In genomic region chr5:122844136-122844915, GRCh38 we compare ENCODE assay signal across 8 cellular contexts. TPM values are rescaled to one million over a fixed set of nuclear protein-coding genes. Genes with fewer than 3 reads are reported as not detected.
DNase-seq lines count a peak whose midpoint lies in the region; ATAC-seq and TF ChIP-seq lines count a peak whose summit lies in the region.

No MANE protein-coding gene starts in this region.

- H3K4me3 ChIP-seq in Loucy (ENCODE audit: low read length, poor library complexity, severe bottlenecking) = peak overlapping the region; percentile 97
- peak overlapping the region; percentile 77 for H3K4me3 ChIP-seq in choroid plexus epithelial cell (ENCODE audit: low read depth, low read length)
- peak overlapping the region; percentile 76 to 90 for H3K4me3 ChIP-seq in vagina

- peaks cover 23% of the 10 kb centered on the region for H3K4me1 Mint-ChIP-seq in memory B cell

- H3K79me2 ChIP-seq in Loucy (ENCODE audit: insufficient read depth, low read length) = no peaks in the 10 kb centered on the region

- H2AFZ ChIP-seq in Loucy (ENCODE audit: low read length) = peak overlapping the region; percentile 98

- peaks cover 2% of the 10 kb centered on the region for H3K36me3 Mint-ChIP-seq in memory B cell

- peak overlapping the region; percentile 88 for H3K27ac ChIP-seq in vagina

- no peaks in the 10 kb centered on the region for H3K9me3 Mint-ChIP-seq in memory B cell

- H3K36me3 ChIP-seq in Loucy (ENCODE audit: insufficient read depth, low read length) = no peaks in the 10 kb centered on the region
- no peaks in the 10 kb centered on the region for H3K36me3 ChIP-seq in vagina

- H3K27me3 Mint-ChIP-seq in memory B cell = no peaks in the 10 kb centered on the region

- H3K27me3 ChIP-seq in Loucy (ENCODE audit: insufficient read depth, low read length, poor library complexity, severe bottlenecking) = no peaks in the 10 kb centered on the region
- H3K27me3 ChIP-seq in vagina = no peaks in the 10 kb centered on the region

- no peak for TF ChIP-seq CTCF in Loucy (conservative IDR thresholded peaks at IDR 0.05; ENCODE audit: low read length)
- no peak for TF ChIP-seq CTCF in choroid plexus epithelial cell (conservative IDR thresholded peaks at IDR 0.05; ENCODE audit: low read depth, low read length)
- TF ChIP-seq CTCF in vagina (IDR thresholded peaks at IDR 0.05) = no peak

- H3K9me2 ChIP-seq in Loucy (replicated peaks; ENCODE audit: low read depth, low read length) = no peaks in the 10 kb centered on the region

- H3K4me2 ChIP-seq in Loucy (ENCODE audit: low read depth, low read length, poor library complexity, severe bottlenecking) = peak overlapping the region; percentile 86

- peak overlapping the region; percentile 86 for H3K4me3 Mint-ChIP-seq in memory B cell

- H3K9me3 ChIP-seq in Loucy (ENCODE audit: insufficient read depth, low read depth, low read length) (no peaks in the 10 kb centered on the region), vagina (no peaks in the 10 kb centered on the region)

- H3K27ac Mint-ChIP-seq in memory B cell = peak overlapping the region; percentile 69

- peaks cover 11% of the 10 kb centered on the region for H3K4me1 ChIP-seq in Loucy (ENCODE audit: insufficient read depth, low read length, poor library complexity, severe bottlenecking)
- H3K4me1 ChIP-seq in vagina = peaks cover 37% of the 10 kb centered on the region

- H3F3A ChIP-seq in Loucy (ENCODE audit: low read depth) = peaks cover 7% of the 10 kb centered on the region; the same call in 1 of the 2 replicates

- peak overlapping the region; percentile 84 for H3K9ac ChIP-seq in Loucy (ENCODE audit: low read depth, low read length, poor library complexity, severe bottlenecking)

- H4K20me1 ChIP-seq in Loucy (ENCODE audit: insufficient read depth, low read length, poor library complexity, severe bottlenecking) = no peaks in the 10 kb centered on the region

- intact Hi-C loops in vagina (cut with DNase I) = no loop called here

- no peak for TF ChIP-seq POLR2A in vagina (IDR thresholded peaks at IDR 0.05)

- DNase-seq in NCI-H345 (lab: John Stamatoyannopoulos, UW) = peak; percentile 9
- DNase-seq in NCI-H345 treated with DMSO at 0.1 percent for 48 hours (lab: John Stamatoyannopoulos, UW; ENCODE audit: unreplicated experiment) = no peak
- peak; percentile 34 for DNase-seq in choroid plexus epithelial cell (ENCODE audit: low read depth)
- DNase-seq in memory B cell (ENCODE audit: low spot score in 2 of 2) = no peak
- no peak for DNase-seq in vagina (ENCODE audit: extremely low spot score in 2 of 2)
- no peak for DNase-seq in DMS153 (lab: John Stamatoyannopoulos, UW)

- ATAC-seq in memory B cell (ENCODE audit: low read depth) (no peak), GM19467 (IDR thresholded peaks at IDR 0.05; ENCODE audit: unreplicated experiment) (no peak)

RNA-seq across cellular contexts. Expression of gene SNX24, which starts 1.1 kb away (rescaled TPM):
- total RNA-seq in vagina = 19.4 TPM

Comparison
In these comparisons a context has a peak if more than half of its experiments do, and no peak if none do; other contexts are left out.
1. DNase-seq: peak in NCI-H345 (single experiment) and choroid plexus epithelial cell (single experiment); none in NCI-H345 treated with DMSO at 0.1 percent for 48 hours (single experiment), memory B cell (0 of 2), vagina (0 of 2) and DMS153 (single experiment).
2. Peak in every context shown above with its lines, with median percentiles within 50 percentile points of each other: H3K4me3 ChIP-seq.